Comparison of ENCODE assay signal across 11 cellular contexts in the genomic region with DNA sequence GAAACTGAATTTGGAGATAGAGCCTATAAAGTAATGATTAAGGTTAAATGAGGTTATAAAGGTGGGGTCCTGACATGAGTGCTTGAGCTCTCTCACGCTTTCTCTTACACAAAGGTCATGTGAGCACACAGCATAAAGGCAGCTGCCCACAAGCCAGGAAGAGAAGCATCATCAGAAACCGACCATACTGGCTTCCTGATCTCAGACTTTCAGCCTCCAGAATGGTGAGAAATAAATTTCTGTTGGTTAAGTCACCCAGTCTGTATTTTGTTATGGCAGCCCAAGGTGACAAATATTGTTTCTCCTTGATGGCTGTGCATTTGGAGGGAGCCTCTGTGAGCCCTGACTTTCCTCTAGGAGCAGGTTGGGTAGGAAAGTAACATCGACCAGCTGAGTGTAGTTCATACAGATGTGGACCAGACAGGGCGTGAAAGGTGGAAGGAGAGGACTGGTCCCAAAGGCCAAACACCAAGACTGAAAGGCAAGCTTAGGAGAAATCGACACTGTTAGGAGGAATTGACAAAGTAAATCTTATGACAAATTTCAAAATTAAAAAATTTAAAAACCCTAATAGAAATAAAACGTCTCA.
A peak's percentile ranks its signal among the peaks of the same experiment; 100 is the strongest.
DNase-seq lines count a peak whose midpoint lies in the region; ATAC-seq and TF ChIP-seq lines count a peak whose summit lies in the region.
"Had no signal": no experiment of that assay in that cellular context is flagged by ENCODE, and none has a peak within 500 bp of the region (broad histone marks: within the 10 kb centered on the region; RNA-seq: fewer than 3 reads in every experiment).

No MANE protein-coding gene starts in this region.

- H3K4me3 ChIP-seq in IMR-90 (ENCODE audit: insufficient read depth, low read depth, low read length) (no peak overlapping the region), neuronal stem cell (ENCODE audit: low read length in 2 of 2) (no peak overlapping the region)

- H2AK5ac ChIP-seq in IMR-90 (ENCODE audit: low read depth, low read length) = peak overlapping the region; percentile 99
- no peak overlapping the region for H2AK5ac ChIP-seq in neuronal stem cell (ENCODE audit: low read depth, low read length)

- peak overlapping the region; percentile 96 for H3K18ac ChIP-seq in IMR-90 (ENCODE audit: low read depth, low read length)
- no peak overlapping the region for H3K18ac ChIP-seq in neuronal stem cell (ENCODE audit: low read length)

- no peaks in the 10 kb centered on the region for H3K36me3 ChIP-seq in IMR-90 (ENCODE audit: control insufficient read depth, insufficient read depth, low read length)
- H3K36me3 ChIP-seq in neuronal stem cell (replicated peaks in 1 of 2; ENCODE audit: control insufficient read depth in 2 of 2, insufficient read depth in 2 of 2, low read length in 2 of 2) = no peaks in the 10 kb centered on the region

- H2BK15ac ChIP-seq in IMR-90 (ENCODE audit: low read depth, low read length) = peak overlapping the region; percentile 98
- H2BK15ac ChIP-seq in neuronal stem cell (ENCODE audit: low read length) = no peak overlapping the region

- H3K9me3 Mint-ChIP-seq in Calu3 (ENCODE audit: low read depth, unreplicated experiment) = no peaks in the 10 kb centered on the region
- no peaks in the 10 kb centered on the region for H3K9me3 Mint-ChIP-seq in central memory CD8-positive, alpha-beta T cell

- H2BK120ac ChIP-seq in IMR-90 (ENCODE audit: low read depth, low read length) (peak overlapping the region; percentile 93), neuronal stem cell (ENCODE audit: low read depth, low read length) (no peak overlapping the region)

- no peak overlapping the region for H3K56ac ChIP-seq in IMR-90 (ENCODE audit: extremely low read depth, insufficient read depth, low read length)

- H3K4me2 ChIP-seq in IMR-90 (ENCODE audit: low read depth, low read length) = no peak overlapping the region
- H3K4me2 ChIP-seq in neuronal stem cell (ENCODE audit: insufficient read depth, low read length, poor library complexity, severe bottlenecking) = no peak overlapping the region

- POLR2A ChIA-PET in IMR-90 (lab: Charles Lee; ENCODE audit: unreplicated experiment) = no interaction called here

- H3K4ac ChIP-seq in IMR-90 (ENCODE audit: low read depth, low read length) (peak overlapping the region; percentile 98), neuronal stem cell (ENCODE audit: low read length) (no peak overlapping the region)

- in situ Hi-C loops in IMR-90 (cut with MboI; ENCODE audit: low sequenced_read_pairs) = no loop called here
- in situ Hi-C loops in GM13976 (cut with MboI; ENCODE audit: low sequenced_read_pairs, unreplicated experiment) = no loop called here

- intact Hi-C loops in Calu3 (cut with micrococcal nuclease; ENCODE audit: unreplicated experiment) (loop anchor here (5.0 kb wide), 3 partner anchors 38 to 192 kb away; no protein-coding TSS in a partner anchor), IMR-90 (cut with micrococcal nuclease) (loop anchor here (5.0 kb wide), 4 partner anchors 38 to 98 kb away; a partner anchor contains a TSS)

- ATAC-seq in GM19397 (IDR thresholded peaks at IDR 0.05; ENCODE audit: unreplicated experiment) (peak; percentile 64), IMR-90 (ENCODE audit: low read depth) (no peak), GM21367 (IDR thresholded peaks at IDR 0.05; ENCODE audit: unreplicated experiment) (no peak)
- peak; percentile 81 for ATAC-seq in central memory CD8-positive, alpha-beta T cell (replicated peaks; ENCODE audit: extremely low read depth, poor library complexity, severe bottlenecking)
- ATAC-seq: left colon had no signal

- peak overlapping the region; percentile 63 for H3K27ac ChIP-seq in IMR-90 (ENCODE audit: insufficient read depth, low read length)
- no peak overlapping the region for H3K27ac ChIP-seq in neuronal stem cell (replicated peaks; ENCODE audit: low read length)

- DNase-seq in Calu3 (no peak), IMR-90 (no peak), GM13976 (ENCODE audit: low spot score) (no peak), neuronal stem cell (ENCODE audit: low spot score) (no peak), epidermal melanocyte (ENCODE audit: insufficient read length, low spot score) (no peak)
- no peak for DNase-seq in central memory CD8-positive, alpha-beta T cell (ENCODE audit: low spot score in 2 of 2)
- DNase-seq: effector memory CD4-positive, alpha-beta T cell; left colon; NCI-H524 had no signal

- no CpG with 5 or more reads among the region's 6 CpGs for WGBS in IMR-90 (ENCODE audit: extremely low coverage in 2 of 2, insufficient read length in 1 of 2), 2 experiments
- WGBS in neuronal stem cell (ENCODE audit: extremely low coverage in 2 of 2, insufficient read length in 2 of 2, insufficient replicate concordance in 1 of 2), 2 donors = no CpG with 5 or more reads among the region's 6 CpGs

- no peaks in the 10 kb centered on the region for H3K27me3 ChIP-seq in IMR-90 (ENCODE audit: control insufficient read depth, insufficient read depth, low read length)
- no peaks in the 10 kb centered on the region for H3K27me3 ChIP-seq in neuronal stem cell (ENCODE audit: control insufficient read depth in 3 of 3, insufficient read depth in 3 of 3, low read depth in 1 of 3, low read length in 3 of 3)

- no peak overlapping the region for H2BK12ac ChIP-seq in neuronal stem cell (ENCODE audit: low read length)

- H3K9me3 ChIP-seq in IMR-90 (ENCODE audit: control insufficient read depth, insufficient read depth, low read length) (no peaks in the 10 kb centered on the region), neuronal stem cell (replicated peaks in 1 of 2; ENCODE audit: control insufficient read depth in 2 of 2, insufficient read depth in 1 of 2, low read depth in 1 of 2, low read length in 2 of 2) (no peaks in the 10 kb centered on the region)

- peak overlapping the region; percentile 94 for H2BK20ac ChIP-seq in IMR-90 (ENCODE audit: low read depth, low read length)

- H3K36me3 Mint-ChIP-seq in Calu3 (ENCODE audit: insufficient read depth, unreplicated experiment) = peaks cover 4% of the 10 kb centered on the region
- H3K36me3 Mint-ChIP-seq in central memory CD8-positive, alpha-beta T cell (ENCODE audit: insufficient read depth) = no peaks in the 10 kb centered on the region

- CTCF ChIA-PET in Calu3 (lab: Charles Lee) (no interaction called here), IMR-90 (lab: Yijun Ruan, JAX) (interaction anchor here (0.6 to 1.4 kb wide), 2 partner anchors 8 to 69 kb away, joined by 3 read pairs; no protein-coding TSS in a partner anchor)

- H3K27me3 Mint-ChIP-seq in Calu3 (ENCODE audit: unreplicated experiment) = no peaks in the 10 kb centered on the region
- no peaks in the 10 kb centered on the region for H3K27me3 Mint-ChIP-seq in central memory CD8-positive, alpha-beta T cell

- no peak for TF ChIP-seq RAD21 in IMR-90 (IDR thresholded peaks at IDR 0.05; ENCODE audit: low read length)

- BruUV-seq in Calu3 (replicated peaks; lab: Mats Ljungman, UMichigan) (no TSS peak), IMR-90 (replicated peaks; lab: Mats Ljungman, UMichigan) (no TSS peak)

- no peaks in the 10 kb centered on the region for H4K20me1 ChIP-seq in IMR-90 (ENCODE audit: insufficient read depth, low read length)

- no peak overlapping the region for H3K4me3 Mint-ChIP-seq in Calu3 (ENCODE audit: low read depth, unreplicated experiment)
- H3K4me3 Mint-ChIP-seq in central memory CD8-positive, alpha-beta T cell = peak overlapping the region; percentile 31

- peaks cover 13 to 23% of the 10 kb centered on the region in 2 experiments for H3K79me1 ChIP-seq in IMR-90 (ENCODE audit: low read depth in 1 of 2, low read length in 2 of 2)
- no peaks in the 10 kb centered on the region for H3K79me1 ChIP-seq in neuronal stem cell (ENCODE audit: low read depth, low read length)

- peaks cover 17% of the 10 kb centered on the region for H3K9me1 ChIP-seq in IMR-90 (ENCODE audit: insufficient read depth, low read length)

- no peak overlapping the region for H2AFZ ChIP-seq in IMR-90 (replicated peaks; ENCODE audit: low read length, poor library complexity)
- H2AFZ ChIP-seq in neuronal stem cell (ENCODE audit: low read length) = no peak overlapping the region

- TF ChIP-seq CTCF in Calu3 (IDR thresholded peaks at IDR 0.05; ENCODE audit: unreplicated experiment) (no peak), IMR-90 (conservative IDR thresholded peaks at IDR 0.05; ENCODE audit: low read depth, low read length) (no peak), GM13976 (IDR thresholded peaks at IDR 0.05; ENCODE audit: borderline replicate concordance, control extremely low read depth, extremely low read depth, insufficient read depth, missing control alignments) (no peak)

- no peak for TF ChIP-seq POLR2A in IMR-90 (IDR thresholded peaks at IDR 0.05; ENCODE audit: low read depth, low read length)

- H3K27ac Mint-ChIP-seq in Calu3 (ENCODE audit: unreplicated experiment) = peak overlapping the region; percentile 36
- H3K27ac Mint-ChIP-seq in central memory CD8-positive, alpha-beta T cell (ENCODE audit: low read depth) = peak overlapping the region; percentile 14

- peaks cover 37% of the 10 kb centered on the region for H3K4me1 Mint-ChIP-seq in Calu3 (ENCODE audit: low read depth, unreplicated experiment)
- peaks cover 20% of the 10 kb centered on the region for H3K4me1 Mint-ChIP-seq in central memory CD8-positive, alpha-beta T cell

- H2BK5ac ChIP-seq in IMR-90 (ENCODE audit: low read depth, low read length, poor library complexity, severe bottlenecking) (peak overlapping the region; percentile 88), neuronal stem cell (ENCODE audit: low read length) (no peak overlapping the region)

- peak overlapping the region; percentile 89 for H4K91ac ChIP-seq in IMR-90 (ENCODE audit: insufficient read depth, low read depth, low read length)
- no peak overlapping the region for H4K91ac ChIP-seq in neuronal stem cell (ENCODE audit: low read depth, low read length, poor library complexity)

- dilution Hi-C loops in IMR-90 (cut with HindIII; ENCODE audit: low sequenced_read_pairs, unreplicated experiment) = no loop called here

- H3K14ac ChIP-seq in IMR-90 (replicated peaks; ENCODE audit: low read depth, low read length) (peak overlapping the region; percentile 90), neuronal stem cell (ENCODE audit: low read length) (no peak overlapping the region)

- H4K8ac ChIP-seq in IMR-90 (ENCODE audit: low read depth in 2 of 2, low read length in 2 of 2) = peak overlapping the region; percentile 65 to 82
- H4K8ac ChIP-seq in neuronal stem cell (ENCODE audit: low read depth, low read length) = no peak overlapping the region

- peak overlapping the region; percentile 91 for H4K5ac ChIP-seq in IMR-90 (ENCODE audit: low read depth, low read length)

- no peak overlapping the region for H2AK9ac ChIP-seq in IMR-90 (replicated peaks; ENCODE audit: low read depth, low read length, poor library complexity)

- H3K4me1 ChIP-seq in IMR-90 (ENCODE audit: control insufficient read depth, insufficient read depth, low read length) (peaks cover 16% of the 10 kb centered on the region), neuronal stem cell (ENCODE audit: control insufficient read depth in 2 of 2, insufficient read depth in 1 of 2, low read depth in 1 of 2, low read length in 2 of 2) (no peaks in the 10 kb centered on the region)

- H3K9ac ChIP-seq in IMR-90 (ENCODE audit: low read depth, low read length) (no peak overlapping the region), neuronal stem cell (ENCODE audit: low read depth, low read length, poor library complexity) (no peak overlapping the region)

- peak overlapping the region; percentile 76 for H3K23ac ChIP-seq in IMR-90 (ENCODE audit: low read depth, low read length)
- H3K23ac ChIP-seq in neuronal stem cell (ENCODE audit: low read depth, low read length, poor library complexity) = no peak overlapping the region

Comparison
In these comparisons a context has a peak if more than half of its experiments do, and no peak if none do; other contexts are left out.
1. ATAC-seq: peak in GM19397 (single experiment) and central memory CD8-positive, alpha-beta T cell (single experiment); none in IMR-90 (single experiment) and GM21367 (single experiment).